10 cellular contexts compared by ENCODE assay signal in the genomic region with DNA sequence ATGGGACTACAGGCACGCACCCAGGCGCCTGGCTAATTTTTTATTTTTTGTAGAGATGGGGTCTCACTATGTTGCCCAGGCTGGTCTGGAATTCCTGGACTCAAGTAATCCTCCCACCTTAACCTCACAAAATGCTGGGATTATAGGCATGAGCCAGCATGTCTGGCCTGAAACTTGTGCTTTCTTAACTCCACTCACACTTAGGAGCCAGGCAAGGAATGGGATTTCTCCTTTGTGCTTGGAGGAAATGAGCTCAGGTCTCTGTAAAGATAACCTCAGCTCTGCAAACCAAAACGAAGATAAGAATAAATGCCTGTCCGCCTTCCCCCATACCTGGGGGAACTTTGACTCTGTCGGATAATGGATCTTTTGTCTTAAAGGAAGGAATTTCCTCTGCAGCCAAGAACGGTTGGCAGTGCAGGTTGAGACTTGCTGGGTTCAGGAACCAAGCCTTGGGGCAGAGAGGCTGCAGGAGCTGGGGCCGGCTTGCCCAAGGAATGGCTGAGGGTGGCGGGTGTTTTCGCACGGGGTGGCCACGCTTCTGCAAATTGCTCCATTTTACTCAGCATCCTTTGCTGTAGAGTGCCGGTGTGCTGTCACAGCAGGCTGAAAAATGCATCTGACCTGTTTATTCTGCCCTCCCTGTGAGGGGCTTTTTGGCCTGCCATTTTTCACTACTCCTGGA.
DNase-seq lines count a peak whose midpoint lies in the region; ATAC-seq, FAIRE-seq and TF ChIP-seq lines count a peak whose summit lies in the region.
"Had no signal": no experiment of that assay in that cellular context is flagged by ENCODE, and none has a peak within 500 bp of the region (broad histone marks: within the 10 kb centered on the region; RNA-seq: fewer than 3 reads in every experiment).

No MANE protein-coding gene starts in this region.

- no peak overlapping the region for H3K4me3 Mint-ChIP-seq in T-helper 1 cell treated with Interleukin-12 subunit alpha and Interleukin-12 subunit beta and Interleukin-4 antibody, amounts not matched to agents 30 μg/mL and 1 μg/mL, for 36 hours
- H3K4me3 Mint-ChIP-seq in nephron, result peak overlapping the region in 1 of 3 experiments; percentile 4

- peak overlapping the region; percentile 26 to 46 for H3K27ac ChIP-seq in ascending aorta

- TF ChIP-seq CTCF in ascending aorta (IDR thresholded peaks at IDR 0.05) (no peak), nephron (IDR thresholded peaks at IDR 0.05; ENCODE audit: unreplicated experiment in 3 of 3) (no peak)

- intact Hi-C loops in ascending aorta (cut with DNase I), result loop anchor here (5.0 kb wide), 1 partner anchor 84 kb away; no protein-coding TSS in a partner anchor
- intact Hi-C loops in posterior vena cava (cut with DNase I), result no loop called here

- DNase-seq in T-helper 1 cell, result no peak
- DNase-seq in ascending aorta (ENCODE audit: low spot score in 2 of 2), result no peak
- no peak for DNase-seq in NCI-H446 treated with DMSO at 0.1 percent for 48 hours (lab: John Stamatoyannopoulos, UW)
- DNase-seq in frontal cortex (ENCODE audit: low spot score in 2 of 2), result no peak
- no peak for DNase-seq in posterior vena cava (ENCODE audit: low spot score)

- no peaks in the 10 kb centered on the region for H3K9me3 Mint-ChIP-seq in T-helper 1 cell treated with Interleukin-12 subunit alpha and Interleukin-12 subunit beta and Interleukin-4 antibody, amounts not matched to agents 30 μg/mL and 1 μg/mL, for 36 hours
- H3K9me3 Mint-ChIP-seq in nephron, result peaks cover 4% of the 10 kb centered on the region

- H3K27me3 Mint-ChIP-seq in T-helper 1 cell treated with Interleukin-12 subunit alpha and Interleukin-12 subunit beta and Interleukin-4 antibody, amounts not matched to agents 30 μg/mL and 1 μg/mL, for 36 hours (ENCODE audit: low read depth), result no peaks in the 10 kb centered on the region
- H3K27me3 Mint-ChIP-seq in nephron (ENCODE audit: low read depth), result no peaks in the 10 kb centered on the region

- no peaks in the 10 kb centered on the region for H3K36me3 ChIP-seq in ascending aorta

- H3K36me3 Mint-ChIP-seq in T-helper 1 cell treated with Interleukin-12 subunit alpha and Interleukin-12 subunit beta and Interleukin-4 antibody, amounts not matched to agents 30 μg/mL and 1 μg/mL, for 36 hours (ENCODE audit: low read depth), result peaks cover 3% of the 10 kb centered on the region
- H3K36me3 Mint-ChIP-seq in nephron (ENCODE audit: low read depth), result peaks cover 63% of the 10 kb centered on the region

- no peak overlapping the region for H3K4me3 ChIP-seq in ascending aorta
- H3K4me3 ChIP-seq: lung had no signal

- peak; percentile 54 for ATAC-seq in HG03039 (IDR thresholded peaks at IDR 0.05; ENCODE audit: unreplicated experiment)

- no peaks in the 10 kb centered on the region for H3K27me3 ChIP-seq in ascending aorta

- H3K4me1 ChIP-seq in ascending aorta, result peaks cover 2 to 11% of the 10 kb centered on the region in 2 donors

- FAIRE-seq in frontal cortex (lab: Jason Lieb, UNC), result no peak
- FAIRE-seq: TTC549 had no signal

- peak overlapping the region; percentile 86 for H3K27ac Mint-ChIP-seq in T-helper 1 cell treated with Interleukin-12 subunit alpha and Interleukin-12 subunit beta and Interleukin-4 antibody, amounts not matched to agents 30 μg/mL and 1 μg/mL, for 36 hours
- peak overlapping the region; percentile 71 to 85 (median 82) for H3K27ac Mint-ChIP-seq in nephron

- H3K4me1 Mint-ChIP-seq in T-helper 1 cell treated with Interleukin-12 subunit alpha and Interleukin-12 subunit beta and Interleukin-4 antibody, amounts not matched to agents 30 μg/mL and 1 μg/mL, for 36 hours (ENCODE audit: low read depth), result peaks cover 28% of the 10 kb centered on the region
- peaks cover 37% of the 10 kb centered on the region for H3K4me1 Mint-ChIP-seq in nephron

- H3K9me3 ChIP-seq in ascending aorta, result no peaks in the 10 kb centered on the region
